Comparison of ENCODE assay signal across 10 cellular contexts in the genomic region with DNA sequence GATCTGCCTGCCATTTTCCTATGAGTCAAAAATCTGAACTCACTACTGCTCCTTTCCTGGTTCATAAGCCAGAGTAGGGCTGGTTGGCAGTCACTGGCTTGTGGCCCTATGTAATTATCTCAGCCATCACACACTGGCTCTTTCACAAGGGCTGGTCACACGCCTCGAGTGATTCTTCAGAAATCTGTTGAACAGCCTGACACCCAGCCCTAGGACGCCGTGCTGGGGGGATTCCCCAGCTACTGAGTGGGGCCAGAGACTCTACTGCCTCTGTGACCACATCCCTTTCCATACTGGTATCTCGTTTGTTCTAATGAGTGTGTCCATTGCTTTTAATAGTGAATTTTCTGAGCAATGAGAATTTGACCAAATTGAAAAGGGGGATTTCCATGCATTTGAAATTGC. TPM values are rescaled to one million over a fixed set of nuclear protein-coding genes. Genes with fewer than 3 reads are reported as not detected.
DNase-seq lines count a peak whose midpoint lies in the region; ATAC-seq and TF ChIP-seq lines count a peak whose summit lies in the region.
"Had no signal": no experiment of that assay in that cellular context is flagged by ENCODE, and none has a peak within 500 bp of the region (broad histone marks: within the 10 kb centered on the region; RNA-seq: fewer than 3 reads in every experiment).

No MANE protein-coding gene starts in this region.

- H3K4me2 ChIP-seq in osteoblast (ENCODE audit: insufficient read depth, low read length) = no peak overlapping the region

- TF ChIP-seq CTCF in Panc1 (IDR thresholded peaks at IDR 0.05) (no peak), osteoblast (IDR thresholded peaks at IDR 0.05; ENCODE audit: extremely low read depth, low read depth, low read length) (no peak)

- no peaks in the 10 kb centered on the region for H3K9me3 ChIP-seq in Panc1 (ENCODE audit: control insufficient read depth, insufficient read depth, low read depth, low read length)
- no peaks in the 10 kb centered on the region for H3K9me3 ChIP-seq in osteoblast (ENCODE audit: low read depth, low read length)
- H3K9me3 ChIP-seq: stomach had no signal

- no peaks in the 10 kb centered on the region for H3K9me3 Mint-ChIP-seq in activated CD8-positive, alpha-beta memory T cell treated with anti-CD3 and anti-CD28 coated beads, Interleukin-2, amount 10 ng/mL, durations not matched to agents 7 days and 5 days (ENCODE audit: low read depth)
- H3K9me3 Mint-ChIP-seq: nephron had no signal

- H2AFZ ChIP-seq in osteoblast (ENCODE audit: low read length) = no peak overlapping the region

- DNase-seq in activated CD8-positive, alpha-beta memory T cell treated with anti-CD3 and anti-CD28 coated beads, Interleukin-2, amount 10 ng/mL, durations not matched to agents 7 days and 5 days = peak; percentile 73
- no peak for DNase-seq in activated CD8-positive, alpha-beta memory T cell treated with anti-CD3 and anti-CD28 coated beads, Interleukin-2, amount 50 U/mL, for 48 hours
- DNase-seq in Panc1 (ENCODE audit: low read depth, low spot score) = no peak
- DNase-seq in stimulated activated CD8-positive, alpha-beta memory T cell treated with anti-CD3 and anti-CD28 coated beads, Interleukin-4, amount 100 ng/mL, for 24 hours (ENCODE audit: low read depth) = peak; percentile 37
- DNase-seq in osteoblast (ENCODE audit: insufficient read length, low spot score, missing footprints) = no peak
- DNase-seq in NCI-H748 (lab: John Stamatoyannopoulos, UW; ENCODE audit: unreplicated experiment) = no peak
- DNase-seq: stomach had no signal

- no peak overlapping the region for H3K4me3 Mint-ChIP-seq in activated CD8-positive, alpha-beta memory T cell treated with anti-CD3 and anti-CD28 coated beads, Interleukin-2, amount 10 ng/mL, durations not matched to agents 7 days and 5 days
- H3K4me3 Mint-ChIP-seq: nephron had no signal

- POLR2A ChIA-PET in Panc1 (lab: Charles Lee) = no interaction called here

- in situ Hi-C loops in Panc1 (cut with HindIII; ENCODE audit: low pct_unique_long_range_greater_than_20kb, low sequenced_read_pairs) = no loop called here

- no TSS peak for BruUV-seq in Panc1 (replicated peaks; lab: Mats Ljungman, UMichigan)

- H3K79me2 ChIP-seq in osteoblast (ENCODE audit: insufficient read depth, low read length) = no peaks in the 10 kb centered on the region

- H3K36me3 Mint-ChIP-seq in activated CD8-positive, alpha-beta memory T cell treated with anti-CD3 and anti-CD28 coated beads, Interleukin-2, amount 10 ng/mL, durations not matched to agents 7 days and 5 days = peaks cover 72% of the 10 kb centered on the region

- H3K36me3 ChIP-seq in Panc1 (ENCODE audit: control insufficient read depth, insufficient read depth, low read length) (peaks cover 29% of the 10 kb centered on the region), osteoblast (ENCODE audit: insufficient read depth, low read length) (peaks cover 39% of the 10 kb centered on the region)

- intact Hi-C loops in Panc1 (cut with micrococcal nuclease; ENCODE audit: unreplicated experiment) = no loop called here

- no peaks in the 10 kb centered on the region for H3K4me1 ChIP-seq in Panc1 (ENCODE audit: control insufficient read depth, insufficient read depth, low read length)
- no peaks in the 10 kb centered on the region for H3K4me1 ChIP-seq in osteoblast (ENCODE audit: insufficient read depth, low read length)
- H3K4me1 ChIP-seq: stomach had no signal

- no peak overlapping the region for H3K4me3 ChIP-seq in Panc1 (ENCODE audit: low read depth in 2 of 2, low read length in 2 of 2)
- H3K4me3 ChIP-seq in osteoblast (ENCODE audit: insufficient read depth, low read length) = no peak overlapping the region
- H3K4me3 ChIP-seq: stomach had no signal

- H3K27me3 ChIP-seq in Panc1 (ENCODE audit: control insufficient read depth, insufficient read depth, low read length) (no peaks in the 10 kb centered on the region), osteoblast (ENCODE audit: insufficient read depth, low read length) (no peaks in the 10 kb centered on the region)
- H3K27me3 ChIP-seq: stomach had no signal

- ATAC-seq in activated CD8-positive, alpha-beta memory T cell treated with anti-CD3 and anti-CD28 coated beads, Interleukin-2, amount 10 ng/mL, durations not matched to agents 7 days and 5 days = peak; percentile 95
- peak; percentile 98 for ATAC-seq in HG02610 (IDR thresholded peaks at IDR 0.05; ENCODE audit: unreplicated experiment)
- ATAC-seq in Panc1 = 0 out of 2 replicates have a peak, but pooled peaks have one; percentile 38
- ATAC-seq in SK-N-SH treated with all-trans-retinoic acid at 6 μM for 48 hours = no peak

- CTCF ChIA-PET in activated CD8-positive, alpha-beta memory T cell treated with anti-CD3 and anti-CD28 coated beads, Interleukin-2, amount 10 ng/mL, durations not matched to agents 7 days and 5 days (lab: Charles Lee) = interaction anchor here (0.9 to 3.5 kb wide), 3 partner anchors 22 to 181 kb away, joined by 3 to 13 read pairs (median 5); no protein-coding TSS in a partner anchor
- CTCF ChIA-PET in Panc1 (lab: Charles Lee) = no interaction called here

- H3K27ac Mint-ChIP-seq in activated CD8-positive, alpha-beta memory T cell treated with anti-CD3 and anti-CD28 coated beads, Interleukin-2, amount 10 ng/mL, durations not matched to agents 7 days and 5 days = peak overlapping the region; percentile 69
- H3K27ac Mint-ChIP-seq: nephron had no signal

- H3K27me3 Mint-ChIP-seq in activated CD8-positive, alpha-beta memory T cell treated with anti-CD3 and anti-CD28 coated beads, Interleukin-2, amount 10 ng/mL, durations not matched to agents 7 days and 5 days = no peaks in the 10 kb centered on the region

- H4K20me1 ChIP-seq in osteoblast (ENCODE audit: insufficient read depth, low read length) = no peaks in the 10 kb centered on the region

- peaks cover 30% of the 10 kb centered on the region for H3K4me1 Mint-ChIP-seq in activated CD8-positive, alpha-beta memory T cell treated with anti-CD3 and anti-CD28 coated beads, Interleukin-2, amount 10 ng/mL, durations not matched to agents 7 days and 5 days
- H3K4me1 Mint-ChIP-seq: nephron had no signal

- no peak overlapping the region for H3K27ac ChIP-seq in Panc1 (ENCODE audit: low read length)
- no peak overlapping the region for H3K27ac ChIP-seq in osteoblast (ENCODE audit: low read depth, low read length)
- H3K27ac ChIP-seq: stomach had no signal

TF ChIP-seq in SK-N-SH treated with all-trans-retinoic acid at 6 μM for 48 hours, 23 proteins besides CTCF, POLR2A, EP300 and RAD21:
- TF ChIP-seq ZNF8 (CRISPR knock-in tag; IDR thresholded peaks at IDR 0.05) (no peak), GLIS3 (CRISPR knock-in tag; IDR thresholded peaks at IDR 0.05) (no peak), ARNTL (CRISPR knock-in tag; IDR thresholded peaks at IDR 0.05; ENCODE audit: borderline replicate concordance, low read depth) (no peak), RARB (CRISPR knock-in tag; IDR thresholded peaks at IDR 0.05) (no peak)

RNA-seq across cellular contexts. Expression of gene RBM44, which starts 45.8 kb away (rescaled TPM):
- 1 to 10 TPM in 1 of 2 experiments, under 1 TPM in 1; 0.42 to 1.2 TPM for total RNA-seq in activated CD8-positive, alpha-beta memory T cell treated with anti-CD3 and anti-CD28 coated beads, Interleukin-2, amount 10 ng/mL, durations not matched to agents 7 days and 5 days
- total RNA-seq in Panc1 (2021; ENCODE audit: unreplicated experiment) = 0.90 TPM
- 0.29 TPM for polyA plus RNA-seq in Panc1 (2012; ENCODE audit: insufficient read length)
- 0.59 and 0.72 TPM in 2 replicates for total RNA-seq in osteoblast

Comparison
In these comparisons a context has a peak if more than half of its experiments do, and no peak if none do; other contexts are left out.
1. DNase-seq: peak in activated CD8-positive, alpha-beta memory T cell treated with anti-CD3 and anti-CD28 coated beads, Interleukin-2, amount 10 ng/mL, durations not matched to agents 7 days and 5 days (single experiment) and stimulated activated CD8-positive, alpha-beta memory T cell treated with anti-CD3 and anti-CD28 coated beads, Interleukin-4, amount 100 ng/mL, for 24 hours (single experiment); none in activated CD8-positive, alpha-beta memory T cell treated with anti-CD3 and anti-CD28 coated beads, Interleukin-2, amount 50 U/mL, for 48 hours (single experiment), Panc1 (single experiment), osteoblast (single experiment) and NCI-H748 (single experiment).